In the genomic region with DNA sequence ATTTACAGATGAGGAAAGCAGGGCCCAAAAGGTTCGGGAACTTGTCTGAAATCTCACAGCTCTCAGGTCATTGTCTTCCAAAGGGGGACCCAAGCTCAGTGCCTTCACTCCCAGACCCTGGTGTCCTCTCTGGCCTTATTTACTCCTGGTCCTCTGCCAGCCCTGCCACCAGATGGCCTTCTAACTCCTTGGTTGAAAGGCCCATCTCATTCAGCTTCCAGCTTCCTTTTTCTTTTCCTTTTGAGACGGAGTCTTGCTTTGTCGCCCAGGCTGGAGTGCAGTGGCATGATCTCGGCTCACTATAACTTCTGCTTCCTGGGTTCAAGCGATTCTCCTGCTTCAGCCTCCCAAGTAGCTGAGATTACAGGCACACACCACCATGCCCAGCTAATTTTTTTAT, we compare ENCODE assay signal across 8 cellular contexts. TPM values are rescaled to one million over a fixed set of nuclear protein-coding genes. Genes with fewer than 3 reads are reported as not detected.
DNase-seq lines count a peak whose midpoint lies in the region; ATAC-seq, FAIRE-seq and TF ChIP-seq lines count a peak whose summit lies in the region.
"Not testable (repeated sequence)": the region's sequence is repeated elsewhere in the genome, so short reads cannot be mapped to it uniquely, and the experiment has no call there.

No MANE protein-coding gene starts in this region.

- intact Hi-C loops in right lobe of liver (cut with DNase I), result loop anchor here in 1 of 2 donors (5.0 kb wide), 1 partner anchor 46 kb away; no protein-coding TSS in a partner anchor

- H3K27me3 ChIP-seq in BE2C; endodermal cell (ENCODE audit: control insufficient read depth, insufficient read depth, low read length, poor library complexity, severe bottlenecking); right lobe of liver: not testable (repeated sequence)

- H3K4me1 Mint-ChIP-seq in endodermal cell, result not testable (repeated sequence)

- not testable (repeated sequence) for H3K27ac Mint-ChIP-seq in endodermal cell

- H3K4me3 Mint-ChIP-seq in endodermal cell, result not testable (repeated sequence)

- DNase-seq in BE2C, result peak; percentile 50
- not testable (repeated sequence) for DNase-seq in GM18507 (ENCODE audit: extremely low spot score, insufficient read length, low read depth)
- DNase-seq in NCI-H524 (lab: John Stamatoyannopoulos, UW), result peak; percentile 9 to 47
- peak; percentile 52 for DNase-seq in T-helper 9 cell
- peak; percentile 56 for DNase-seq in activated effector memory CD4-positive, alpha-beta T cell treated with Interleukin-2 at 50 U/mL for 16 hours
- peak; percentile 86 for DNase-seq in endodermal cell
- DNase-seq in right lobe of liver, result peak; percentile 57 to 69 (median 64)
- peak; percentile 63 for DNase-seq in stimulated activated CD4-positive, alpha-beta T cell treated with anti-CD3 and anti-CD28 coated beads, Interleukin-2, amount 100 ng/mL, for 4 hours (ENCODE audit: low read depth)

- TF ChIP-seq CTCF in BE2C (IDR thresholded peaks at IDR 0.05; ENCODE audit: low read depth, low read length) (peak; percentile 53), endodermal cell (conservative IDR thresholded peaks at IDR 0.05) (peak; percentile 80), right lobe of liver (IDR thresholded peaks at IDR 0.05) (peak; percentile 27 to 43 (median 39))

- FAIRE-seq in GM18507 (lab: Jason Lieb, UNC), result peak; percentile 85

- H3K36me3 Mint-ChIP-seq in endodermal cell (ENCODE audit: low read depth), result peaks cover 33% of the 10 kb centered on the region

- H3K36me3 ChIP-seq in BE2C (peaks cover 18% of the 10 kb centered on the region), endodermal cell (ENCODE audit: control insufficient read depth, insufficient read depth, low read length) (peaks cover 37% of the 10 kb centered on the region), right lobe of liver (peaks cover 0 to 43% (median 2%) of the 10 kb centered on the region in 4 donors)

- H3K27ac ChIP-seq in endodermal cell (ENCODE audit: low read depth, low read length); right lobe of liver: not testable (repeated sequence)

- 75 to 76% methylated on average over 4 to 5 of the region's 5 CpGs for WGBS in endodermal cell (ENCODE audit: insufficient coverage in 1 of 2, insufficient read length in 1 of 2), 2 experiments
- 15% methylated on average over 4 of the region's 5 CpGs for WGBS in right lobe of liver (ENCODE audit: insufficient coverage, low coverage, low lambda C conversion rate, missing lambda C conversion rate)

- H3K9me3 Mint-ChIP-seq in endodermal cell, result not testable (repeated sequence)

- H3K9ac ChIP-seq in endodermal cell (ENCODE audit: extremely low read depth, low read length, poor library complexity, severe bottlenecking), result not testable (repeated sequence)

- not testable (repeated sequence) for H3K4me1 ChIP-seq in BE2C; endodermal cell (ENCODE audit: control insufficient read depth, insufficient read depth, low read length)
- H3K4me1 ChIP-seq in right lobe of liver, result peaks cover 0 to 10% (median 5%) of the 10 kb centered on the region in 4 donors

- H3K9me3 ChIP-seq in BE2C; endodermal cell (ENCODE audit: control insufficient read depth, low read length); right lobe of liver: not testable (repeated sequence)

- not testable (repeated sequence) for H3K27me3 Mint-ChIP-seq in endodermal cell (ENCODE audit: insufficient read depth)

- H3K4me3 ChIP-seq in BE2C (ENCODE audit: low read depth, low read length); endodermal cell (ENCODE audit: low read length); right lobe of liver: not testable (repeated sequence)

- ATAC-seq in right lobe of liver, result peak in 3 of 4 donors; percentile 8 to 39 (median 16)

- not testable (repeated sequence) for TF ChIP-seq POLR2A in right lobe of liver (IDR thresholded peaks at IDR 0.05)

RNA-seq across cellular contexts. Expression of a gene that starts 4.0 kb away (rescaled TPM):
- polyA plus RNA-seq in BE2C (2012; ENCODE audit: insufficient read depth, insufficient read length, low read depth), result 66.2 TPM
- 10 to 100 TPM; 17.4 to 26.3 TPM for total RNA-seq in endodermal cell
- polyA plus RNA-seq in endodermal cell (2013, experiment 1 of 2), result 26.5 TPM
- polyA plus RNA-seq in endodermal cell (2013, experiment 2 of 2), result 22.9 TPM
- total RNA-seq in right lobe of liver, result 10 to 100 TPM in 1 of 6 experiments, 1 to 10 TPM in 5; 7.5 to 10.2 (median 8.3) TPM

RNA-seq across cellular contexts. Expression of a gene that starts 5.0 kb away (rescaled TPM):
- 47.5 TPM for polyA plus RNA-seq in BE2C (2012; ENCODE audit: insufficient read depth, insufficient read length, low read depth)
- total RNA-seq in endodermal cell (1 to 10 TPM; 1.7 to 2.1 TPM), right lobe of liver (under 1 TPM in 3 of 6 experiments, not detected in 3; 0.29 to 0.43 (median 0.42) TPM)
- 11.8 TPM for polyA plus RNA-seq in endodermal cell (2013, experiment 1 of 2)
- 12.1 TPM for polyA plus RNA-seq in endodermal cell (2013, experiment 2 of 2)

RNA-seq across cellular contexts. Expression of a gene that starts 9.6 kb away (rescaled TPM):
- 635 TPM for polyA plus RNA-seq in BE2C (2012; ENCODE audit: insufficient read depth, insufficient read length, low read depth)
- total RNA-seq in endodermal cell (100 to 1,000 TPM; 572 to 654 TPM), right lobe of liver (100 to 1,000 TPM in 3 of 6 experiments, 10 to 100 TPM in 3; 85.2 to 145 (median 102) TPM)
- polyA plus RNA-seq in endodermal cell (2013, experiment 1 of 2), result 685 TPM
- 576 TPM for polyA plus RNA-seq in endodermal cell (2013, experiment 2 of 2)

RNA-seq across cellular contexts. Expression of a gene that starts 20.7 kb away (rescaled TPM):
- not detected for polyA plus RNA-seq in BE2C (2012; ENCODE audit: insufficient read depth, insufficient read length, low read depth)
- total RNA-seq in endodermal cell (not detected), right lobe of liver (under 1 TPM in 1 of 6 experiments, not detected in 5; 0.20 TPM)
- polyA plus RNA-seq in endodermal cell (2013, experiment 1 of 2), result 0.21 TPM
- polyA plus RNA-seq in endodermal cell (2013, experiment 2 of 2), result not detected

RNA-seq across cellular contexts. Expression of a gene that starts 22.6 kb away (rescaled TPM):
- 0.46 TPM for polyA plus RNA-seq in BE2C (2012; ENCODE audit: insufficient read depth, insufficient read length, low read depth)
- total RNA-seq in endodermal cell (not detected), right lobe of liver (not detected)
- polyA plus RNA-seq in endodermal cell (2013, experiment 1 of 2), result not detected
- not detected for polyA plus RNA-seq in endodermal cell (2013, experiment 2 of 2)
